13 cellular contexts compared by ENCODE assay signal in genomic region chr3:136135039-136135802, GRCh38.
DNase-seq lines count a peak whose midpoint lies in the region; ATAC-seq and TF ChIP-seq lines count a peak whose summit lies in the region.
"Had no signal": no experiment of that assay in that cellular context is flagged by ENCODE, and none has a peak within 500 bp of the region (broad histone marks: within the 10 kb centered on the region; RNA-seq: fewer than 3 reads in every experiment).

No MANE protein-coding gene starts in this region.

- TF ChIP-seq CTCF in CD8-positive, alpha-beta T cell (IDR thresholded peaks at IDR 0.05), result no peak
- TF ChIP-seq CTCF in GM12865 (IDR thresholded peaks at IDR 0.05; ENCODE audit: insufficient read depth, low read depth, low read length, missing control alignments), result no peak
- no peak for TF ChIP-seq CTCF in lower lobe of right lung (IDR thresholded peaks at IDR 0.05)

- POLR2A ChIA-PET in CD8-positive, alpha-beta T cell (lab: Charles Lee), result interaction anchor here (1.3 kb wide), 1 partner anchor 52 kb away, joined by 3 read pairs; no protein-coding TSS in a partner anchor

- CTCF ChIA-PET in CD8-positive, alpha-beta T cell (lab: Charles Lee), result no interaction called here

- intact Hi-C loops in CD8-positive, alpha-beta T cell (cut with DNase I, micrococcal nuclease), result no loop called here
- intact Hi-C loops in lower lobe of right lung (cut with DNase I), result no loop called here

- no peak overlapping the region for H3K27ac ChIP-seq in CD8-positive, alpha-beta T cell (ENCODE audit: low read depth, low read length)
- H3K27ac ChIP-seq in lower lobe of right lung, result no peak overlapping the region

- no peaks in the 10 kb centered on the region for H3K36me3 ChIP-seq in CD8-positive, alpha-beta T cell (ENCODE audit: insufficient read depth, low read length)
- H3K36me3 ChIP-seq in lower lobe of right lung, result no peaks in the 10 kb centered on the region

- no peaks in the 10 kb centered on the region for H3K9me3 Mint-ChIP-seq in CD8-positive, alpha-beta T cell

- H3K4me3 Mint-ChIP-seq in CD8-positive, alpha-beta T cell, result no peak overlapping the region
- H3K4me3 Mint-ChIP-seq: CD4-positive, CD25-positive, alpha-beta regulatory T cell had no signal

- no peak overlapping the region for H3K4me3 ChIP-seq in CD8-positive, alpha-beta T cell (ENCODE audit: low read depth, low read length)
- H3K4me3 ChIP-seq in GM12865 (ENCODE audit: low read depth, low read length) (no peak overlapping the region), lower lobe of right lung (no peak overlapping the region)

- H3K27me3 Mint-ChIP-seq in CD8-positive, alpha-beta T cell (ENCODE audit: low read depth), result no peaks in the 10 kb centered on the region
- H3K27me3 Mint-ChIP-seq: CD4-positive, CD25-positive, alpha-beta regulatory T cell had no signal

- H3K27me3 ChIP-seq in CD8-positive, alpha-beta T cell (ENCODE audit: insufficient read depth, low read length), result no peaks in the 10 kb centered on the region
- no peaks in the 10 kb centered on the region for H3K27me3 ChIP-seq in lower lobe of right lung (ENCODE audit: low read depth)

- H3K4me1 ChIP-seq in CD8-positive, alpha-beta T cell (ENCODE audit: insufficient read depth, low read length), result no peaks in the 10 kb centered on the region
- no peaks in the 10 kb centered on the region for H3K4me1 ChIP-seq in lower lobe of right lung

- peak; percentile 45 for TF ChIP-seq POLR2A in erythroblast (IDR thresholded peaks at IDR 0.05; ENCODE audit: low read length)

- ATAC-seq in CD8-positive, alpha-beta T cell, result no peak
- ATAC-seq in lower lobe of right lung, result no peak
- no peak for ATAC-seq in HG02852 (IDR thresholded peaks at IDR 0.05; ENCODE audit: unreplicated experiment)
- ATAC-seq: esophagus mucosa had no signal

- DNase-seq in CD8-positive, alpha-beta T cell, result no peak
- DNase-seq in GM12865 (ENCODE audit: low read depth) (peak; percentile 24), NCI-H526 (lab: John Stamatoyannopoulos, UW) (peak; percentile 21 to 43), erythroblast (lab: John Stamatoyannopoulos, UW) (peak; percentile 87 to 97), SHP77 treated with DMSO at 0.1 percent for 48 hours (lab: John Stamatoyannopoulos, UW) (no peak), lower lobe of right lung (no peak)
- DNase-seq: CD4-positive, CD25-positive, alpha-beta regulatory T cell; cerebellar nuclear complex; KG1; NCI-H2227 treated with DMSO at 0.1 percent for 48 hours; SHP77 had no signal

- H3K36me3 Mint-ChIP-seq in CD8-positive, alpha-beta T cell, result no peaks in the 10 kb centered on the region
- H3K36me3 Mint-ChIP-seq: CD4-positive, CD25-positive, alpha-beta regulatory T cell had no signal

- H3K9me3 ChIP-seq in CD8-positive, alpha-beta T cell (ENCODE audit: low read length), result no peaks in the 10 kb centered on the region
- H3K9me3 ChIP-seq in lower lobe of right lung, result no peaks in the 10 kb centered on the region

- H3K27ac Mint-ChIP-seq in CD8-positive, alpha-beta T cell, result peak overlapping the region; percentile 37

- peaks cover 10% of the 10 kb centered on the region for H3K4me1 Mint-ChIP-seq in CD8-positive, alpha-beta T cell (ENCODE audit: low read depth)

Comparison
In these comparisons a context has a peak if more than half of its experiments do, and no peak if none do; other contexts are left out.
1. DNase-seq: peak in GM12865 (single experiment), NCI-H526 (2 of 2) and erythroblast (2 of 2); none in CD8-positive, alpha-beta T cell (0 of 7), SHP77 treated with DMSO at 0.1 percent for 48 hours (single experiment) and lower lobe of right lung (single experiment).